ENCODE assay signal across 8 cellular contexts in the genomic region with DNA sequence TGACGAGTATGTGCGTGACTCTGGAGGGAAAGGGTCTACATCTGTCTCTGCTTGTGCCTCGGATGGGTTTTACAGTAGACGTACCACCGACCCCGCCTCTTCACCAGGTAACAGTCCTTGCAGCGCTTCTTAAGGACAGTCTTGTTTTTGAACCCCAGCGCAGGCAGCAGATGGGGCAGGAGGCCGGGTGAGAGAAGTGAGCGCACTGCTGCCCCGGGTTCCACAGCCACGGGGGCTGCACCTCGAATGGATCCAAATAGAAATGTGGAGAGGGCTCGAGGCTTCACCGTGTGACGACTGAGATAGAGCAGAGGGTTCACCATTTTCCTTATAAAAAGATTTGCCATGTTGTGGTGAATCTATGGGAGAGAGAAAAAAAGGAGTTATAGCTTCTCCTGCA. TPM values are rescaled to one million over a fixed set of nuclear protein-coding genes. Genes with fewer than 3 reads are reported as not detected.
DNase-seq lines count a peak whose midpoint lies in the region; ATAC-seq and TF ChIP-seq lines count a peak whose summit lies in the region.
"Not testable (repeated sequence)": the region's sequence is repeated elsewhere in the genome, so short reads cannot be mapped to it uniquely, and the experiment has no call there.

No MANE protein-coding gene starts in this region.

- H3K4me2 ChIP-seq in hepatocyte, result peak overlapping the region; percentile 96

- not testable (repeated sequence) for H3K9me2 ChIP-seq in hepatocyte (replicated peaks; ENCODE audit: insufficient read depth)

- not testable (repeated sequence) for H2AFZ ChIP-seq in hepatocyte

- H3K4me1 Mint-ChIP-seq in activated T-helper 2 cell treated with anti-CD3 and anti-CD28 coated beads, Interferon-gamma antibody, Interleukin-2, Interleukin-4, amounts not matched to agents 10 μg/mL and 5 μg/mL and 100 μg/mL, durations not matched to agents 14 hours and 24 hours and 36 hours (ENCODE audit: low read depth), result peaks cover 43% of the 10 kb centered on the region
- peaks cover 37 to 53% (median 40%) of the 10 kb centered on the region in 3 donors for H3K4me1 Mint-ChIP-seq in naive B cell

- peak overlapping the region; percentile 72 for H3K27ac Mint-ChIP-seq in activated T-helper 2 cell treated with anti-CD3 and anti-CD28 coated beads, Interferon-gamma antibody, Interleukin-2, Interleukin-4, amounts not matched to agents 10 μg/mL and 5 μg/mL and 100 μg/mL, durations not matched to agents 14 hours and 24 hours and 36 hours
- H3K27ac Mint-ChIP-seq in naive B cell, result peak overlapping the region in 4 of 6 donors; percentile 25 to 93 (median 64)

- not testable (repeated sequence) for H3K27me3 ChIP-seq in A673 (replicated peaks; ENCODE audit: insufficient read depth, low read depth, low read length, poor library complexity); H7 (ENCODE audit: control insufficient read depth, insufficient read depth, low read length); Peyer's patch; dorsolateral prefrontal cortex; hepatocyte

- not testable (repeated sequence) for H3K27me3 Mint-ChIP-seq in activated T-helper 2 cell treated with anti-CD3 and anti-CD28 coated beads, Interferon-gamma antibody, Interleukin-2, Interleukin-4, amounts not matched to agents 10 μg/mL and 5 μg/mL and 100 μg/mL, durations not matched to agents 14 hours and 24 hours and 36 hours (ENCODE audit: low read depth); naive B cell

- CTCF ChIA-PET in A673 (lab: Charles Lee), result not testable (repeated sequence)

- not testable (repeated sequence) for TF ChIP-seq CTCF in A673 (conservative IDR thresholded peaks at IDR 0.05; ENCODE audit: low read depth, low read length); Peyer's patch (IDR thresholded peaks at IDR 0.05); dorsolateral prefrontal cortex (IDR thresholded peaks at IDR 0.05 in 54 of 56, conservative IDR thresholded peaks at IDR 0.05 in 2 of 56; ENCODE audit: low read depth in 1 of 56, partially characterized antibody in 56 of 56); hepatocyte (IDR thresholded peaks at IDR 0.05; ENCODE audit: poor library complexity)

- not testable (repeated sequence) for H3K9me3 Mint-ChIP-seq in activated T-helper 2 cell treated with anti-CD3 and anti-CD28 coated beads, Interferon-gamma antibody, Interleukin-2, Interleukin-4, amounts not matched to agents 10 μg/mL and 5 μg/mL and 100 μg/mL, durations not matched to agents 14 hours and 24 hours and 36 hours; naive B cell

- not testable (repeated sequence) for H4K20me1 ChIP-seq in hepatocyte (ENCODE audit: insufficient read depth, poor library complexity, severe bottlenecking)

- intact Hi-C loops in A673 (cut with micrococcal nuclease; ENCODE audit: unreplicated experiment); activated T-helper 2 cell treated with anti-CD3 and anti-CD28 coated beads, Interferon-gamma antibody, Interleukin-2, Interleukin-4, amounts not matched to agents 10 μg/mL and 5 μg/mL and 100 μg/mL, durations not matched to agents 14 hours and 24 hours and 36 hours (cut with micrococcal nuclease): not testable (repeated sequence)
- intact Hi-C loops in dorsolateral prefrontal cortex (cut with DNase I), result loop anchor here in 1 of 2 donors (10.0 kb wide), 1 partner anchor 614 kb away; no protein-coding TSS in a partner anchor

- DNase-seq in A673 (ENCODE audit: low spot score); H7; activated T-helper 2 cell treated with anti-CD3 and anti-CD28 coated beads, Interferon-gamma antibody, Interleukin-2, Interleukin-4, amounts not matched to agents 10 μg/mL and 5 μg/mL and 100 μg/mL, durations not matched to agents 14 hours and 24 hours and 36 hours (ENCODE audit: low spot score); hepatocyte (ENCODE audit: low spot score); naive B cell: not testable (repeated sequence)
- peak in 1 of 3 donors; percentile 43 for DNase-seq in Peyer's patch
- peak in 1 of 10 donors; percentile 19 for DNase-seq in dorsolateral prefrontal cortex

- H3K27ac ChIP-seq in A673 (ENCODE audit: low read depth, low read length, poor library complexity, severe bottlenecking) (peak overlapping the region; percentile 76), Peyer's patch (peak overlapping the region in 1 of 4 donors; percentile 89), dorsolateral prefrontal cortex (peak overlapping the region in 4 of 59 donors; percentile 74 to 94 (median 84)), skin epidermis (peak overlapping the region in 14 of 21 experiments; percentile 78 to 97 (median 92))
- H3K27ac ChIP-seq in hepatocyte, result not testable (repeated sequence)

- ATAC-seq in naive B cell (ENCODE audit: low read depth in 2 of 2), result not testable (repeated sequence)

- H3K36me3 ChIP-seq in A673 (ENCODE audit: insufficient read depth, low read length, poor library complexity, severe bottlenecking), result peaks cover 34% of the 10 kb centered on the region
- peaks cover 13% of the 10 kb centered on the region for H3K36me3 ChIP-seq in H7 (replicated peaks; ENCODE audit: control insufficient read depth, insufficient read depth, low read length)
- H3K36me3 ChIP-seq in Peyer's patch, result peaks cover 0 to 29% (median 0%) of the 10 kb centered on the region in 3 donors
- H3K36me3 ChIP-seq in hepatocyte (replicated peaks; ENCODE audit: insufficient read depth, low read depth), result not testable (repeated sequence)

- peak overlapping the region; percentile 84 for H3K4me3 Mint-ChIP-seq in activated T-helper 2 cell treated with anti-CD3 and anti-CD28 coated beads, Interferon-gamma antibody, Interleukin-2, Interleukin-4, amounts not matched to agents 10 μg/mL and 5 μg/mL and 100 μg/mL, durations not matched to agents 14 hours and 24 hours and 36 hours (ENCODE audit: low read depth)
- H3K4me3 Mint-ChIP-seq in naive B cell, result peak overlapping the region; percentile 84 to 100 (median 98)

- peaks cover 42% of the 10 kb centered on the region for H3K79me2 ChIP-seq in hepatocyte

- TSS peak; percentile 65 for BruUV-seq in A673 (replicated peaks; lab: Mats Ljungman, UMichigan)

- POLR2A ChIA-PET in A673 (lab: Charles Lee; ENCODE audit: low non-redundant PET), result not testable (repeated sequence)

- H3K4me3 ChIP-seq in A673 (ENCODE audit: low read depth, low read length, poor library complexity, severe bottlenecking) (peak overlapping the region; percentile 74), H7 (ENCODE audit: insufficient read depth, low read depth, low read length) (peak overlapping the region; percentile 99), Peyer's patch (peak overlapping the region in 3 of 4 donors; percentile 82 to 94 (median 85)), dorsolateral prefrontal cortex (peak overlapping the region; percentile 70 to 100 (median 97)), skin epidermis (peak overlapping the region; percentile 50 to 98 (median 96))
- H3K4me3 ChIP-seq in hepatocyte, result not testable (repeated sequence)

- not testable (repeated sequence) for TF ChIP-seq POLR2A in Peyer's patch (IDR thresholded peaks at IDR 0.05)

- H3K9me3 ChIP-seq in A673 (ENCODE audit: low read depth, low read length, poor library complexity, severe bottlenecking); Peyer's patch; hepatocyte (ENCODE audit: low read depth): not testable (repeated sequence)

- 94% methylated on average over 16 of the region's 16 CpGs for WGBS in hepatocyte (ENCODE audit: low lambda C conversion rate, missing lambda C conversion rate)

- peaks cover 58% of the 10 kb centered on the region for H3K36me3 Mint-ChIP-seq in activated T-helper 2 cell treated with anti-CD3 and anti-CD28 coated beads, Interferon-gamma antibody, Interleukin-2, Interleukin-4, amounts not matched to agents 10 μg/mL and 5 μg/mL and 100 μg/mL, durations not matched to agents 14 hours and 24 hours and 36 hours (ENCODE audit: low read depth)
- H3K36me3 Mint-ChIP-seq in naive B cell, result not testable (repeated sequence)

- H3K4me1 ChIP-seq in A673 (ENCODE audit: insufficient read depth, low read length, poor library complexity, severe bottlenecking) (peaks cover 26% of the 10 kb centered on the region), Peyer's patch (peaks cover 0 to 24% (median 3%) of the 10 kb centered on the region in 4 donors), hepatocyte (ENCODE audit: insufficient read depth) (peaks cover 14% of the 10 kb centered on the region)

RNA-seq across cellular contexts. Expression of a gene that starts 1.0 kb away (rescaled TPM):
- total RNA-seq in A673 (2021) (89.5 and 102 TPM in 2 replicates), Peyer's patch (10 to 100 TPM; 21.9 to 23.9 (median 23.3) TPM), dorsolateral prefrontal cortex (10 to 100 TPM; 20.6 to 47.0 (median 33.2) TPM), hepatocyte (25.6 and 40.3 TPM in 2 replicates)
- total RNA-seq in H7 (2014; rRNA removed; shearing (Covaris generic)), result 49.4 and 83.8 TPM in 2 replicates
- 96.1 and 96.4 TPM in 2 replicates for total RNA-seq in activated T-helper 2 cell treated with anti-CD3 and anti-CD28 coated beads, Interferon-gamma antibody, Interleukin-2, Interleukin-4, amounts not matched to agents 10 μg/mL and 5 μg/mL and 100 μg/mL, durations not matched to agents 14 hours and 24 hours and 36 hours
- polyA plus RNA-seq in hepatocyte (96.9 and 107 TPM in 2 replicates), naive B cell (ENCODE audit: low read depth in 6 of 6) (100 to 1,000 TPM in 1 of 6 donors, 10 to 100 TPM in 5; 52.1 to 105 (median 63.1) TPM)

RNA-seq across cellular contexts. Expression of a gene that starts 2.6 kb away (rescaled TPM):
- total RNA-seq in A673 (2021), result 69.4 and 72.8 TPM in 2 replicates
- total RNA-seq in H7 (2014; rRNA removed; shearing (Covaris generic)), result 35.2 and 51.9 TPM in 2 replicates
- total RNA-seq in Peyer's patch, result 10 to 100 TPM; 27.4 to 86.5 (median 47.6) TPM
- 31.6 and 39.9 TPM in 2 replicates for total RNA-seq in activated T-helper 2 cell treated with anti-CD3 and anti-CD28 coated beads, Interferon-gamma antibody, Interleukin-2, Interleukin-4, amounts not matched to agents 10 μg/mL and 5 μg/mL and 100 μg/mL, durations not matched to agents 14 hours and 24 hours and 36 hours
- 10 to 100 TPM; 14.4 to 41.9 (median 22.8) TPM for total RNA-seq in dorsolateral prefrontal cortex
- 29.3 and 33.4 TPM in 2 replicates for total RNA-seq in hepatocyte
- 103 and 108 TPM in 2 replicates for polyA plus RNA-seq in hepatocyte
- 10 to 100 TPM; 39.0 to 60.6 (median 47.3) TPM for polyA plus RNA-seq in naive B cell (ENCODE audit: low read depth in 6 of 6)
